31 cellular contexts compared by ENCODE assay signal in genomic region chr2:198975779-198976178, GRCh38.
A peak's percentile ranks its signal among the peaks of the same experiment; 100 is the strongest.
DNase-seq lines count a peak whose midpoint lies in the region; ATAC-seq and TF ChIP-seq lines count a peak whose summit lies in the region.
"Had no signal": no experiment of that assay in that cellular context is flagged by ENCODE, and none has a peak within 500 bp of the region (broad histone marks: within the 10 kb centered on the region; RNA-seq: fewer than 3 reads in every experiment).

No MANE protein-coding gene starts in this region.

- no peak overlapping the region for H2AFZ ChIP-seq in OCI-LY7 (ENCODE audit: low read length)

- H3K27ac ChIP-seq in HEK293 (ENCODE audit: extremely low read depth, low read depth, low read length) (no peak overlapping the region), OCI-LY7 (ENCODE audit: low read depth, low read length, poor library complexity, severe bottlenecking) (no peak overlapping the region), esophagus squamous epithelium (no peak overlapping the region)
- H3K27ac ChIP-seq: 22Rv1; A549; BLaER1; BLaER1 treated with 17β-estradiol and CSF1 and Interleukin-3, amounts not matched to agents 10 nM and 100 nM; C4-2B had no signal

- no peaks in the 10 kb centered on the region for H4K20me1 ChIP-seq in OCI-LY7 (ENCODE audit: insufficient read depth, low read length)
- H4K20me1 ChIP-seq: BLaER1; BLaER1 treated with 17β-estradiol and CSF1 and Interleukin-3, amounts not matched to agents 10 nM and 100 nM had no signal

- H3K9me2 ChIP-seq in OCI-LY7 (ENCODE audit: insufficient read depth, low read length) = no peaks in the 10 kb centered on the region

- intact Hi-C loops in OCI-LY7 (cut with micrococcal nuclease; ENCODE audit: unreplicated experiment) = no loop called here
- intact Hi-C loops in Right ventricle myocardium superior (cut with DNase I) = no loop called here
- intact Hi-C loops in esophagus squamous epithelium (cut with DNase I) = no loop called here

- H3K27me3 ChIP-seq in esophagus squamous epithelium = no peaks in the 10 kb centered on the region
- H3K27me3 ChIP-seq: BE2C; BLaER1; BLaER1 treated with 17β-estradiol and CSF1 and Interleukin-3, amounts not matched to agents 10 nM and 100 nM had no signal

- H3K4me1 ChIP-seq in HEK293 (ENCODE audit: control insufficient read depth, insufficient read depth, low read length) (no peaks in the 10 kb centered on the region), OCI-LY7 (ENCODE audit: insufficient read depth, low read length, poor library complexity, severe bottlenecking) (peaks cover 6% of the 10 kb centered on the region), esophagus squamous epithelium (no peaks in the 10 kb centered on the region)
- H3K4me1 ChIP-seq: A549; BE2C; BLaER1; BLaER1 treated with 17β-estradiol and CSF1 and Interleukin-3, amounts not matched to agents 10 nM and 100 nM; Caco-2 had no signal

- H3K9me3 ChIP-seq in HEK293 (ENCODE audit: control insufficient read depth, insufficient read depth, low read depth, low read length) (no peaks in the 10 kb centered on the region), OCI-LY7 (ENCODE audit: low read length) (peaks cover 33% of the 10 kb centered on the region), esophagus squamous epithelium (peaks cover 0 to 22% (median 0%) of the 10 kb centered on the region in 3 donors)
- H3K9me3 ChIP-seq: A549, BE2C had no signal

- H3K36me3 ChIP-seq in HEK293 (ENCODE audit: control insufficient read depth in 2 of 2, insufficient read depth in 1 of 2, low read length in 2 of 2) (no peaks in the 10 kb centered on the region), OCI-LY7 (ENCODE audit: insufficient read depth, low read length) (no peaks in the 10 kb centered on the region; the same call in 1 of the 2 replicates), esophagus squamous epithelium (no peaks in the 10 kb centered on the region)
- H3K36me3 ChIP-seq: BE2C; BLaER1; BLaER1 treated with 17β-estradiol and CSF1 and Interleukin-3, amounts not matched to agents 10 nM and 100 nM had no signal

- BruUV-seq in OCI-LY7 (replicated peaks; lab: Mats Ljungman, UMichigan) = no TSS peak

- no peak for ATAC-seq in Right ventricle myocardium superior (ENCODE audit: poor library complexity)
- ATAC-seq: A549; CD8-positive, alpha-beta T cell had no signal

- TF ChIP-seq CTCF in HEK293 (tag by site-specific recombination; IDR thresholded peaks at IDR 0.05) = no peak
- TF ChIP-seq CTCF in OCI-LY7 (conservative IDR thresholded peaks at IDR 0.05; ENCODE audit: low read length) = no peak
- no peak for TF ChIP-seq CTCF in esophagus squamous epithelium (IDR thresholded peaks at IDR 0.05)

- H3K79me2 ChIP-seq in OCI-LY7 (ENCODE audit: insufficient read depth, low read depth, low read length) = no peaks in the 10 kb centered on the region

- no peak for TF ChIP-seq POLR2A in esophagus squamous epithelium (IDR thresholded peaks at IDR 0.05)

- H3K4me3 ChIP-seq in HEK293 (ENCODE audit: low read depth, low read length) (no peak overlapping the region), OCI-LY7 (ENCODE audit: low read depth, low read length, poor library complexity, severe bottlenecking) (no peak overlapping the region), esophagus squamous epithelium (no peak overlapping the region)
- H3K4me3 ChIP-seq: A549; BLaER1; BLaER1 treated with 17β-estradiol and CSF1 and Interleukin-3, amounts not matched to agents 10 nM and 100 nM had no signal

- no peak overlapping the region for H3K4me2 ChIP-seq in OCI-LY7 (ENCODE audit: low read length)
- H3K4me2 ChIP-seq: A549; BLaER1; BLaER1 treated with 17β-estradiol and CSF1 and Interleukin-3, amounts not matched to agents 10 nM and 100 nM had no signal

- CTCF ChIA-PET in HEK293 (lab: Yijun Ruan, JAX) = no interaction called here
- CTCF ChIA-PET in OCI-LY7 (lab: Charles Lee; ENCODE audit: unreplicated experiment) = no interaction called here

- DNase-seq in OCI-LY7 (ENCODE audit: low spot score) (peak; percentile 10), OCI-M1 (lab: John Stamatoyannopoulos, UW) (peak; percentile 8), Right ventricle myocardium superior (no peak), esophagus squamous epithelium (lab: John Stamatoyannopoulos, UW) (no peak), NCI-H2107 (lab: John Stamatoyannopoulos, UW) (no peak)
- DNase-seq: 8988T; ACHN; AML-193; BE2C; C1 segment of cervical spinal cord; Caco-2; Calu3; CD4-positive, alpha-beta memory T cell; CD4-positive, alpha-beta T cell; CD4-positive, CD25-positive, alpha-beta regulatory T cell; CD8-positive, alpha-beta memory T cell; CD8-positive, alpha-beta T cell; COR-L47; DMS 273 treated with DMSO at 0.1 percent for 48 hours; DMS153; DMS53; DMS79; DMS79 treated with DMSO at 0.1 percent for 48 hours; DND-41; EL had no signal

- POLR2A ChIA-PET in HEK293 (lab: Yijun Ruan, JAX) = no interaction called here
- POLR2A ChIA-PET in OCI-LY7 (lab: Charles Lee) = interaction anchor here (1.1 kb wide), 1 partner anchor 60 kb away, joined by 3 read pairs; no protein-coding TSS in a partner anchor

TF ChIP-seq in HEK293, 187 proteins besides CTCF, POLR2A, EP300 and RAD21:
- TF ChIP-seq OSR2 (tag by site-specific recombination; IDR thresholded peaks at IDR 0.05) (no peak), SP7 (tag by site-specific recombination; IDR thresholded peaks at IDR 0.05) (no peak), SETDB1 (IDR thresholded peaks at IDR 0.05; ENCODE audit: insufficient read length, low read length) (peak; percentile 96), ZNF48 (tag by site-specific recombination; IDR thresholded peaks at IDR 0.05) (no peak), ZNF488 (tag by site-specific recombination; IDR thresholded peaks at IDR 0.05) (no peak), TRIM28 (IDR thresholded peaks at IDR 0.05; ENCODE audit: borderline replicate concordance, low read length) (peak; percentile 91), ZNF654 (tag by site-specific recombination; IDR thresholded peaks at IDR 0.05; ENCODE audit: low read depth) (no peak), ZNF404 (tag by site-specific recombination; IDR thresholded peaks at IDR 0.05) (no peak), KLF16 (tag by site-specific recombination; IDR thresholded peaks at IDR 0.05) (no peak), ZNF19 (tag by site-specific recombination; IDR thresholded peaks at IDR 0.05; ENCODE audit: low read depth) (no peak), ZNF529 (tag by site-specific recombination; IDR thresholded peaks at IDR 0.05; ENCODE audit: insufficient replicate concordance) (no peak)
TF ChIP-seq in HEK293: peak in this region for 2.

Comparison
In these comparisons a context has a peak if more than half of its experiments do, and no peak if none do; other contexts are left out.
1. DNase-seq: peak in OCI-LY7 (single experiment) and OCI-M1 (single experiment); none in Right ventricle myocardium superior (single experiment), esophagus squamous epithelium (single experiment) and NCI-H2107 (single experiment).